22 cellular contexts compared by ENCODE assay signal in genomic region chr13:111158136-111158805, GRCh38. TPM values are rescaled to one million over a fixed set of nuclear protein-coding genes. Genes with fewer than 3 reads are reported as not detected.
DNase-seq lines count a peak whose midpoint lies in the region; ATAC-seq and TF ChIP-seq lines count a peak whose summit lies in the region.
"Had no signal": no experiment of that assay in that cellular context is flagged by ENCODE, and none has a peak within 500 bp of the region (broad histone marks: within the 10 kb centered on the region; RNA-seq: fewer than 3 reads in every experiment).

No MANE protein-coding gene starts in this region.

- H3K4me3 ChIP-seq in coronary artery = no peak overlapping the region
- H3K4me3 ChIP-seq in prostate gland = no peak overlapping the region
- no peak overlapping the region for H3K4me3 ChIP-seq in esophagus squamous epithelium
- H3K4me3 ChIP-seq: ovary, sigmoid colon, tibial nerve had no signal

- TF ChIP-seq CTCF in coronary artery (IDR thresholded peaks at IDR 0.05) = no peak
- no peak for TF ChIP-seq CTCF in prostate gland (IDR thresholded peaks at IDR 0.05)
- no peak for TF ChIP-seq CTCF in esophagus squamous epithelium (IDR thresholded peaks at IDR 0.05)

- H3K36me3 ChIP-seq in prostate gland = no peaks in the 10 kb centered on the region
- peaks cover 0 to 31% (median 0%) of the 10 kb centered on the region in 3 donors for H3K36me3 ChIP-seq in esophagus squamous epithelium
- H3K36me3 ChIP-seq: ovary, sigmoid colon had no signal

- H3K27ac ChIP-seq in coronary artery = peak overlapping the region; percentile 27
- no peak overlapping the region for H3K27ac ChIP-seq in prostate gland
- peak overlapping the region in 1 of 4 donors; percentile 35 for H3K27ac ChIP-seq in esophagus squamous epithelium
- H3K27ac ChIP-seq: epithelial cell of prostate, ovary, sigmoid colon, tibial nerve had no signal

- peaks cover 13% of the 10 kb centered on the region for H3K36me3 Mint-ChIP-seq in T-helper 17 cell (ENCODE audit: low read depth)
- H3K36me3 Mint-ChIP-seq: IgD-negative memory B cell had no signal

- ATAC-seq in T-helper 17 cell = no peak
- ATAC-seq: natural killer cell treated with Interleukin-12 subunit alpha and Interleukin-12 subunit beta and Interleukin-15 and Interleukin-18, amount 100 ng/mL, for 72 hours had no signal

- no peak overlapping the region for H3K4me3 Mint-ChIP-seq in T-helper 17 cell
- H3K4me3 Mint-ChIP-seq: CD14-positive monocyte; dendritic cell treated with granulocyte-macrophage colony-stimulating factor and Interleukin-4, amounts not matched to agents 40 ng/mL and 50 ng/mL, for 4 days; H9; natural killer cell treated with Interleukin-12 subunit alpha and Interleukin-12 subunit beta and Interleukin-15 and Interleukin-18, amount 100 ng/mL, for 72 hours; T-helper 2 cell treated with Interferon-gamma antibody and Interleukin-4, amounts not matched to agents 5 μg/mL and 100 μg/mL, for 36 hours had no signal

- H3K27me3 ChIP-seq in prostate gland (replicated peaks; ENCODE audit: insufficient read depth) (no peaks in the 10 kb centered on the region), esophagus squamous epithelium (no peaks in the 10 kb centered on the region)
- H3K27me3 ChIP-seq: ovary, sigmoid colon, tibial nerve had no signal

- TF ChIP-seq POLR2A in prostate gland (IDR thresholded peaks at IDR 0.05) (no peak), esophagus squamous epithelium (IDR thresholded peaks at IDR 0.05) (no peak)

- no peaks in the 10 kb centered on the region for H3K27me3 Mint-ChIP-seq in T-helper 17 cell
- H3K27me3 Mint-ChIP-seq: dendritic cell treated with granulocyte-macrophage colony-stimulating factor and Interleukin-4, amounts not matched to agents 40 ng/mL and 50 ng/mL, for 4 days; IgD-negative memory B cell; natural killer cell treated with Interleukin-12 subunit alpha and Interleukin-12 subunit beta and Interleukin-15 and Interleukin-18, amount 100 ng/mL, for 72 hours had no signal

- DNase-seq in EH (ENCODE audit: low read depth) (peak; percentile 8), T-helper 17 cell (no peak), coronary artery (ENCODE audit: low spot score) (no peak), prostate gland (ENCODE audit: low spot score) (peak; percentile 29), esophagus squamous epithelium (lab: John Stamatoyannopoulos, UW) (no peak), AG20443 (ENCODE audit: low spot score) (no peak), MV-4-11 (lab: John Stamatoyannopoulos, UW) (no peak)
- no peak for DNase-seq in stimulated activated naive CD4-positive, alpha-beta T cell (lab: John Stamatoyannopoulos, UW)
- DNase-seq: activated naive CD4-positive, alpha-beta T cell treated with anti-CD3 and anti-CD28 coated beads, Interleukin-2, amount 50 U/mL, for 16 hours; GF-D8; H9; NCI-H2081; ovary; sigmoid colon; SK-N-SH had no signal

- H3K9me3 ChIP-seq in T-helper 17 cell (ENCODE audit: control insufficient read depth, low read length, poor library complexity, severe bottlenecking) = no peaks in the 10 kb centered on the region
- no peaks in the 10 kb centered on the region for H3K9me3 ChIP-seq in prostate gland
- H3K9me3 ChIP-seq in esophagus squamous epithelium = no peaks in the 10 kb centered on the region
- H3K9me3 ChIP-seq: ovary, sigmoid colon, SK-N-SH, tibial nerve had no signal

- intact Hi-C loops in prostate gland (cut with DNase I) = no loop called here
- intact Hi-C loops in esophagus squamous epithelium (cut with DNase I) = no loop called here

- H3K4me1 Mint-ChIP-seq in T-helper 17 cell = peaks cover 33% of the 10 kb centered on the region

- peak overlapping the region; percentile 11 for H3K27ac Mint-ChIP-seq in T-helper 17 cell
- H3K27ac Mint-ChIP-seq: CD14-positive monocyte; dendritic cell treated with granulocyte-macrophage colony-stimulating factor and Interleukin-4, amounts not matched to agents 40 ng/mL and 50 ng/mL, for 4 days; H9; natural killer cell treated with Interleukin-12 subunit alpha and Interleukin-12 subunit beta and Interleukin-15 and Interleukin-18, amount 100 ng/mL, for 72 hours; T-helper 2 cell treated with Interferon-gamma antibody and Interleukin-4, amounts not matched to agents 5 μg/mL and 100 μg/mL, for 36 hours had no signal

- H3K4me1 ChIP-seq in prostate gland (replicated peaks) = peaks cover 6% of the 10 kb centered on the region
- H3K4me1 ChIP-seq in esophagus squamous epithelium = peaks cover 6 to 45% (median 15%) of the 10 kb centered on the region in 3 donors

RNA-seq across cellular contexts. Expression of gene ARHGEF7, which starts 43.2 kb away (rescaled TPM):
- total RNA-seq in T-helper 17 cell (100 to 1,000 TPM in 1 of 2 donors, 10 to 100 TPM in 1; 78.8 to 104 TPM), prostate gland (10 to 100 TPM; 57.9 to 97.3 TPM), esophagus squamous epithelium (10 to 100 TPM; 11.5 to 57.2 (median 36.5) TPM)

Comparison
In these comparisons a context has a peak if more than half of its experiments do, and no peak if none do; other contexts are left out.
1. DNase-seq: peak in EH (single experiment) and prostate gland (single experiment); none in T-helper 17 cell (0 of 3), coronary artery (single experiment), esophagus squamous epithelium (single experiment), AG20443 (single experiment), stimulated activated naive CD4-positive, alpha-beta T cell (0 of 6) and MV-4-11 (single experiment).
2. H3K27ac ChIP-seq: peak in coronary artery (2 of 2); none in prostate gland (0 of 2).